ENCODE assay signal across 20 cellular contexts in the genomic region with DNA sequence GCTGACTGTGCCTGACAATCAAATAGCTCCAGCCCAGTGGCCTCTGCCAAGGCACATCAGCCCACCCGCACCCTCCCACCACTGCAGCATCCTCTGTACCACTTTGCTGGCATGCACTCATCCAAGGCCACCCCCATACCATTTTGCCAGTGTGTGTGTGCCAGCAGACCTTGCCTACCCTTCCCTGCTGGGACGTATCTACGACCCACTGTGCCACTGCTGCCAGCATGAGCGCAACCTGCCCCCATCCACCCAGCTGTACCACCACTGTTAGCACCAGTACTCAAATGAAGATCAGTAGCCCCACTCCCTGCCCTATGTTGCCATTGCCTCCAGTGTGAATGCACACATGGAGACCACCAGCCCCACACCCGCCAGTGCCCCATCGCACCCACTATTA.
DNase-seq lines count a peak whose midpoint lies in the region; TF ChIP-seq lines count a peak whose summit lies in the region.
"Had no signal": no experiment of that assay in that cellular context is flagged by ENCODE, and none has a peak within 500 bp of the region (broad histone marks: within the 10 kb centered on the region; RNA-seq: fewer than 3 reads in every experiment).

No MANE protein-coding gene starts in this region.

- no peak for TF ChIP-seq CTCF in chondrocyte (IDR thresholded peaks at IDR 0.05)

- H2BK12ac ChIP-seq in trophoblast cell (ENCODE audit: low read length): no peak overlapping the region

- H3K79me2 ChIP-seq in trophoblast cell (ENCODE audit: control insufficient read depth, insufficient read depth, low read length, poor library complexity): no peaks in the 10 kb centered on the region

- peak overlapping the region; percentile 0 for H3K4me3 ChIP-seq in trophoblast cell (ENCODE audit: low read depth, low read length)
- no peak overlapping the region for H3K4me3 ChIP-seq in CD4-positive, alpha-beta memory T cell (ENCODE audit: low read length in 2 of 2)
- H3K4me3 ChIP-seq: BLaER1 treated with 17β-estradiol and CSF1 and Interleukin-3, amounts not matched to agents 10 nM and 100 nM; HAP-1 had no signal

- CTCF ChIA-PET in activated naive CD4-positive, alpha-beta T cell treated with anti-CD3 and anti-CD28 coated beads, Interleukin-2, amount 10 ng/mL, durations not matched to agents 7 days and 5 days (lab: Charles Lee): no interaction called here
- CTCF ChIA-PET in CD4-positive, alpha-beta memory T cell (lab: Charles Lee; ENCODE audit: partially characterized antibody): no interaction called here

- H3K27ac ChIP-seq in trophoblast cell (ENCODE audit: low read depth, low read length): no peak overlapping the region
- H3K27ac ChIP-seq in CD4-positive, alpha-beta memory T cell (ENCODE audit: low read depth, low read length): no peak overlapping the region
- H3K27ac ChIP-seq: 22Rv1; BLaER1 treated with 17β-estradiol and CSF1 and Interleukin-3, amounts not matched to agents 10 nM and 100 nM had no signal

- no peak overlapping the region for H2AK5ac ChIP-seq in trophoblast cell (ENCODE audit: low read length)

- no peak overlapping the region for H3K18ac ChIP-seq in trophoblast cell (ENCODE audit: low read length)

- no peaks in the 10 kb centered on the region for H3K4me1 ChIP-seq in trophoblast cell (ENCODE audit: control insufficient read depth in 1 of 2, insufficient read depth in 2 of 2, low read length in 2 of 2)
- H3K4me1 ChIP-seq in CD4-positive, alpha-beta memory T cell (ENCODE audit: insufficient read depth, low read length): no peaks in the 10 kb centered on the region
- H3K4me1 ChIP-seq: BE2C; BLaER1 treated with 17β-estradiol and CSF1 and Interleukin-3, amounts not matched to agents 10 nM and 100 nM; HAP-1 had no signal

- H3K4me2 ChIP-seq in trophoblast cell (ENCODE audit: low read length): no peak overlapping the region
- H3K4me2 ChIP-seq: BLaER1 treated with 17β-estradiol and CSF1 and Interleukin-3, amounts not matched to agents 10 nM and 100 nM had no signal

- no peaks in the 10 kb centered on the region for H3K4me1 Mint-ChIP-seq in activated naive CD4-positive, alpha-beta T cell treated with anti-CD3 and anti-CD28 coated beads, Interleukin-2, amount 10 ng/mL, durations not matched to agents 7 days and 5 days
- peaks cover 28% of the 10 kb centered on the region for H3K4me1 Mint-ChIP-seq in chondrocyte (ENCODE audit: low read depth)
- H3K4me1 Mint-ChIP-seq in CD4-positive, alpha-beta memory T cell: no peaks in the 10 kb centered on the region
- H3K4me1 Mint-ChIP-seq: CD14-positive monocyte had no signal

- no peak overlapping the region for H3K4ac ChIP-seq in trophoblast cell (ENCODE audit: low read depth, low read length)

- H4K12ac ChIP-seq in trophoblast cell (ENCODE audit: low read depth, low read length): no peak overlapping the region

- no peak overlapping the region for H3K4me3 Mint-ChIP-seq in activated naive CD4-positive, alpha-beta T cell treated with anti-CD3 and anti-CD28 coated beads, Interleukin-2, amount 10 ng/mL, durations not matched to agents 7 days and 5 days
- H3K4me3 Mint-ChIP-seq in chondrocyte (ENCODE audit: unreplicated experiment): no peak overlapping the region
- no peak overlapping the region for H3K4me3 Mint-ChIP-seq in CD4-positive, alpha-beta memory T cell
- H3K4me3 Mint-ChIP-seq: CD14-positive monocyte; CD4-positive, alpha-beta T cell; HFFc6 had no signal

- H4K8ac ChIP-seq in trophoblast cell (ENCODE audit: low read depth, low read length): no peak overlapping the region

- no peaks in the 10 kb centered on the region for H3K9me3 ChIP-seq in trophoblast cell (ENCODE audit: insufficient read depth, low read depth, low read length)
- H3K9me3 ChIP-seq in CD4-positive, alpha-beta memory T cell (ENCODE audit: control insufficient read depth in 1 of 2, low read length in 2 of 2): no peaks in the 10 kb centered on the region
- H3K9me3 ChIP-seq: BE2C, HAP-1 had no signal

- peak overlapping the region; percentile 13 for H3K27ac Mint-ChIP-seq in activated naive CD4-positive, alpha-beta T cell treated with anti-CD3 and anti-CD28 coated beads, Interleukin-2, amount 10 ng/mL, durations not matched to agents 7 days and 5 days
- no peak overlapping the region for H3K27ac Mint-ChIP-seq in chondrocyte (ENCODE audit: unreplicated experiment)
- H3K27ac Mint-ChIP-seq in CD4-positive, alpha-beta memory T cell: no peak overlapping the region
- H3K27ac Mint-ChIP-seq: CD4-positive, alpha-beta T cell; HFFc6 had no signal

- no peak overlapping the region for H3K9ac ChIP-seq in trophoblast cell (ENCODE audit: low read length)
- H3K9ac ChIP-seq: BLaER1 treated with 17β-estradiol and CSF1 and Interleukin-3, amounts not matched to agents 10 nM and 100 nM had no signal

- no peak overlapping the region for H2AFZ ChIP-seq in trophoblast cell (ENCODE audit: insufficient read depth, low read length, poor library complexity)

- H2BK120ac ChIP-seq in trophoblast cell (ENCODE audit: insufficient read depth, low read length, poor library complexity): no peak overlapping the region

- no peaks in the 10 kb centered on the region for H3K27me3 Mint-ChIP-seq in activated naive CD4-positive, alpha-beta T cell treated with anti-CD3 and anti-CD28 coated beads, Interleukin-2, amount 10 ng/mL, durations not matched to agents 7 days and 5 days
- no peaks in the 10 kb centered on the region for H3K27me3 Mint-ChIP-seq in chondrocyte (ENCODE audit: low read depth)
- H3K27me3 Mint-ChIP-seq in CD4-positive, alpha-beta memory T cell: peaks cover 0 to under 1% of the 10 kb centered on the region in 2 donors
- H3K27me3 Mint-ChIP-seq: CD4-positive, alpha-beta T cell had no signal

- intact Hi-C loops in CD4-positive, alpha-beta memory T cell (cut with micrococcal nuclease): no loop called here

- POLR2A ChIA-PET in CD4-positive, alpha-beta memory T cell (lab: Charles Lee; ENCODE audit: partially characterized antibody): no interaction called here

- no peaks in the 10 kb centered on the region for H3K36me3 ChIP-seq in trophoblast cell (ENCODE audit: control insufficient read depth in 1 of 2, insufficient read depth in 2 of 2, low read length in 2 of 2)
- H3K36me3 ChIP-seq in CD4-positive, alpha-beta memory T cell (ENCODE audit: insufficient read depth, low read length): no peaks in the 10 kb centered on the region
- H3K36me3 ChIP-seq: BE2C; BLaER1 treated with 17β-estradiol and CSF1 and Interleukin-3, amounts not matched to agents 10 nM and 100 nM; HAP-1 had no signal

- no peaks in the 10 kb centered on the region for H3K36me3 Mint-ChIP-seq in activated naive CD4-positive, alpha-beta T cell treated with anti-CD3 and anti-CD28 coated beads, Interleukin-2, amount 10 ng/mL, durations not matched to agents 7 days and 5 days
- peaks cover 21% of the 10 kb centered on the region for H3K36me3 Mint-ChIP-seq in chondrocyte (ENCODE audit: low read depth)
- H3K36me3 Mint-ChIP-seq in CD4-positive, alpha-beta memory T cell: no peaks in the 10 kb centered on the region
- H3K36me3 Mint-ChIP-seq: CD14-positive monocyte had no signal

- WGBS in trophoblast cell (ENCODE audit: extremely low coverage, insufficient coverage, insufficient read length): no CpG with 5 or more reads among the region's 6 CpGs

- no peak overlapping the region for H3K14ac ChIP-seq in trophoblast cell (ENCODE audit: low read length)

- no peaks in the 10 kb centered on the region for H3K27me3 ChIP-seq in trophoblast cell (ENCODE audit: insufficient read depth, low read length)
- no peaks in the 10 kb centered on the region for H3K27me3 ChIP-seq in CD4-positive, alpha-beta memory T cell (ENCODE audit: insufficient read depth, low read length)
- H3K27me3 ChIP-seq: BE2C; BLaER1 treated with 17β-estradiol and CSF1 and Interleukin-3, amounts not matched to agents 10 nM and 100 nM had no signal

- no peak overlapping the region for H2BK5ac ChIP-seq in trophoblast cell (ENCODE audit: low read depth, low read length, poor library complexity)

- no peak for DNase-seq in activated naive CD4-positive, alpha-beta T cell treated with anti-CD3 and anti-CD28 coated beads, Interleukin-2, amount 10 ng/mL, durations not matched to agents 7 days and 5 days
- DNase-seq in activated naive CD4-positive, alpha-beta T cell treated with anti-CD3 and anti-CD28 coated beads, Interleukin-2, amount 50 U/mL, for 16 hours: no peak
- DNase-seq in chondrocyte (ENCODE audit: low spot score): peak; percentile 61
- no peak for DNase-seq in trophoblast cell
- DNase-seq in CD4-positive, alpha-beta memory T cell: no peak
- no peak for DNase-seq in NCI-H1105 treated with DMSO at 0.1 percent for 48 hours (lab: John Stamatoyannopoulos, UW)
- no peak for DNase-seq in ecto neural progenitor cell (ENCODE audit: low spot score)
- DNase-seq: BE2C; Calu3; CD4-positive, alpha-beta T cell; COR-L47; DMS53; DMS79 treated with DMSO at 0.1 percent for 48 hours; GF-D8; GOT3; HFFc6 had no signal

- H3K9me3 Mint-ChIP-seq in activated naive CD4-positive, alpha-beta T cell treated with anti-CD3 and anti-CD28 coated beads, Interleukin-2, amount 10 ng/mL, durations not matched to agents 7 days and 5 days: peaks cover 10% of the 10 kb centered on the region
- peaks cover 26% of the 10 kb centered on the region for H3K9me3 Mint-ChIP-seq in chondrocyte (ENCODE audit: low read depth)
- H3K9me3 Mint-ChIP-seq in CD4-positive, alpha-beta memory T cell: peaks cover 0 to 30% (median 7%) of the 10 kb centered on the region in 8 donors
- H3K9me3 Mint-ChIP-seq: CD4-positive, alpha-beta T cell had no signal

- H3K23ac ChIP-seq in trophoblast cell (ENCODE audit: low read length): no peak overlapping the region

- no peaks in the 10 kb centered on the region for H3K79me1 ChIP-seq in trophoblast cell (ENCODE audit: low read length)

- no peak overlapping the region for H4K91ac ChIP-seq in trophoblast cell (ENCODE audit: low read depth, low read length)
